22 cellular contexts compared by ENCODE assay signal in the genomic region with DNA sequence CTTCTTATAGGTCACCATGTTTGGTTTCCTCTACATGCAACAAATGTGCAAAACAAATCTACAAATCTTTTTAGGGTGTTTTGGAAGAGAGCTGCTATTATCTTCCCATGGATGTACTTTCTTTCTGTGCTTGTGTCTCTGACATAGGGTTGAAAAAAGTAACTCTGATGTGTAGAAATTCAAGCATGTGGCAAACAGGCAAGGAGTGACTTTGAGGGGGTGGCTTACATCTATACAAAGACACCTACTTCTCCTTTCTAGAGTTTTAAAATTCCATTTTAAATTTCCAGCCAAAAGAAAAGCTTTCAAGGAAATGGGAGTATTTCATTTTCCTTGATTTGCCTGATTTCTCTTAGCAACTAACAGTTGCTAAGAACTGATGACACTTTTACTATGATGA.
"Had no signal": no experiment of that assay in that cellular context is flagged by ENCODE, and none has a peak within 500 bp of the region (broad histone marks: within the 10 kb centered on the region; RNA-seq: fewer than 3 reads in every experiment).

No MANE protein-coding gene starts in this region.

- DNase-seq: colonic mucosa; cortex of kidney; dermis blood vessel endothelial cell; dorsolateral prefrontal cortex; effector CD4-positive, alpha-beta T cell; effector CD8-positive, alpha-beta T cell; effector memory CD4-positive, alpha-beta T cell; effector memory CD8-positive, alpha-beta T cell; endodermal cell; erythroblast; esophagus squamous epithelium; foreskin fibroblast; foreskin keratinocyte; foreskin melanocyte; gastrocnemius medialis; glutamatergic neuron; heart left ventricle; heart right ventricle had no signal

- H3K27me3 ChIP-seq: colonic mucosa, dorsolateral prefrontal cortex, esophagus muscularis mucosa, esophagus squamous epithelium, foreskin keratinocyte, gastrocnemius medialis, gastroesophageal sphincter, heart left ventricle, heart right ventricle had no signal

- H3K4me3 ChIP-seq: colonic mucosa, coronary artery, dorsolateral prefrontal cortex, esophagus muscularis mucosa, esophagus squamous epithelium, gastrocnemius medialis, gastroesophageal sphincter, heart left ventricle, heart right ventricle had no signal

- H3K27ac ChIP-seq: colonic mucosa, coronary artery, dorsolateral prefrontal cortex, epithelial cell of prostate, esophagus muscularis mucosa, esophagus squamous epithelium, foreskin keratinocyte, gastrocnemius medialis, gastroesophageal sphincter, heart left ventricle, heart right ventricle had no signal

- H3K4me1 ChIP-seq: colonic mucosa, esophagus squamous epithelium, foreskin keratinocyte, gastrocnemius medialis, heart left ventricle, heart right ventricle had no signal

- H3K9me3 ChIP-seq: colonic mucosa, esophagus muscularis mucosa, esophagus squamous epithelium, gastrocnemius medialis, gastroesophageal sphincter, heart left ventricle had no signal

- H3K36me3 ChIP-seq: colonic mucosa, esophagus muscularis mucosa, esophagus squamous epithelium, gastrocnemius medialis, gastroesophageal sphincter, heart left ventricle, heart right ventricle had no signal
